10 cellular contexts compared by ENCODE assay signal in genomic region chr6:168007592-168008338, GRCh38. TPM values are rescaled to one million over a fixed set of nuclear protein-coding genes. Genes with fewer than 3 reads are reported as not detected.
DNase-seq lines count a peak whose midpoint lies in the region; ATAC-seq and TF ChIP-seq lines count a peak whose summit lies in the region.
"Had no signal": no experiment of that assay in that cellular context is flagged by ENCODE, and none has a peak within 500 bp of the region (broad histone marks: within the 10 kb centered on the region; RNA-seq: fewer than 3 reads in every experiment).

No MANE protein-coding gene starts in this region.

- H3K27me3 ChIP-seq in stomach (no peaks in the 10 kb centered on the region), dorsolateral prefrontal cortex (no peaks in the 10 kb centered on the region)
- no peaks in the 10 kb centered on the region for H3K27me3 ChIP-seq in CD4-positive, alpha-beta memory T cell (ENCODE audit: insufficient read depth, low read length)
- H3K27me3 ChIP-seq: ascending aorta had no signal

- H3K9me3 ChIP-seq in stomach, result peaks cover 4 to 27% (median 14%) of the 10 kb centered on the region in 4 donors
- no peaks in the 10 kb centered on the region for H3K9me3 ChIP-seq in CD4-positive, alpha-beta memory T cell (ENCODE audit: control insufficient read depth in 1 of 2, low read length in 2 of 2)

- peak; percentile 56 for DNase-seq in HS-27A (ENCODE audit: low read depth)
- peak; percentile 95 for DNase-seq in SW480 (ENCODE audit: low spot score)
- peak; percentile 60 for DNase-seq in glomerular endothelial cell (ENCODE audit: extremely low read depth, low read depth, low spot score)
- peak; percentile 59 for DNase-seq in stomach
- DNase-seq in CD4-positive, alpha-beta memory T cell, result no peak
- no peak for DNase-seq in dorsolateral prefrontal cortex

- intact Hi-C loops in stomach (cut with DNase I; ENCODE audit: low total_unique reads), result no loop called here
- intact Hi-C loops in CD4-positive, alpha-beta memory T cell (cut with micrococcal nuclease), result no loop called here
- intact Hi-C loops in dorsolateral prefrontal cortex (cut with DNase I), result no loop called here

- CTCF ChIA-PET in CD4-positive, alpha-beta memory T cell (lab: Charles Lee; ENCODE audit: partially characterized antibody), result no interaction called here

- H3K36me3 ChIP-seq in stomach, result no peaks in the 10 kb centered on the region
- no peaks in the 10 kb centered on the region for H3K36me3 ChIP-seq in CD4-positive, alpha-beta memory T cell (ENCODE audit: insufficient read depth, low read length)
- H3K36me3 ChIP-seq: ascending aorta had no signal

- peaks cover 0 to 40% (median 30%) of the 10 kb centered on the region in 8 donors for H3K9me3 Mint-ChIP-seq in CD4-positive, alpha-beta memory T cell

- no peak overlapping the region for H3K27ac Mint-ChIP-seq in CD4-positive, alpha-beta memory T cell
- H3K27ac Mint-ChIP-seq: T-helper 1 cell treated with Interleukin-12 subunit alpha and Interleukin-12 subunit beta and Interleukin-4 antibody, amounts not matched to agents 30 μg/mL and 1 μg/mL, for 36 hours had no signal

- TF ChIP-seq EP300 in stomach (IDR thresholded peaks at IDR 0.05), result no peak

- POLR2A ChIA-PET in CD4-positive, alpha-beta memory T cell (lab: Charles Lee; ENCODE audit: partially characterized antibody), result no interaction called here

- 19 to 34% (median 29%) methylated on average over 3 of the region's 3 CpGs for WGBS in stomach, 5 donors

- H3K4me3 Mint-ChIP-seq in CD4-positive, alpha-beta memory T cell, result no peak overlapping the region
- H3K4me3 Mint-ChIP-seq: T-helper 1 cell treated with Interleukin-12 subunit alpha and Interleukin-12 subunit beta and Interleukin-4 antibody, amounts not matched to agents 30 μg/mL and 1 μg/mL, for 36 hours had no signal

- H3K27ac ChIP-seq in stomach, result peak overlapping the region in 1 of 5 donors; percentile 48
- H3K27ac ChIP-seq in CD4-positive, alpha-beta memory T cell (ENCODE audit: low read depth, low read length), result no peak overlapping the region
- H3K27ac ChIP-seq in dorsolateral prefrontal cortex, result no peak overlapping the region
- H3K27ac ChIP-seq: ascending aorta had no signal

- no peaks in the 10 kb centered on the region for H3K4me1 Mint-ChIP-seq in CD4-positive, alpha-beta memory T cell

- H3K27me3 Mint-ChIP-seq in CD4-positive, alpha-beta memory T cell, result no peaks in the 10 kb centered on the region

- TF ChIP-seq POLR2A in stomach (IDR thresholded peaks at IDR 0.05), result no peak

- peaks cover 0 to 4% of the 10 kb centered on the region in 2 donors for H3K36me3 Mint-ChIP-seq in CD4-positive, alpha-beta memory T cell

- H3K4me3 ChIP-seq in stomach (no peak overlapping the region), dorsolateral prefrontal cortex (no peak overlapping the region)
- H3K4me3 ChIP-seq in CD4-positive, alpha-beta memory T cell (ENCODE audit: low read length in 2 of 2), result no peak overlapping the region
- H3K4me3 ChIP-seq: ascending aorta had no signal

- no peak for TF ChIP-seq CTCF in stomach (IDR thresholded peaks at IDR 0.05)
- TF ChIP-seq CTCF in dorsolateral prefrontal cortex (IDR thresholded peaks at IDR 0.05 in 54 of 56, conservative IDR thresholded peaks at IDR 0.05 in 2 of 56; ENCODE audit: low read depth in 1 of 56, partially characterized antibody in 56 of 56), result no peak

- ATAC-seq in HG02870 (IDR thresholded peaks at IDR 0.05; ENCODE audit: unreplicated experiment) (no peak), HG02610 (IDR thresholded peaks at IDR 0.05; ENCODE audit: unreplicated experiment) (no peak)

- H3K4me1 ChIP-seq in stomach, result peaks cover 0 to 5% (median 4%) of the 10 kb centered on the region in 4 donors
- no peaks in the 10 kb centered on the region for H3K4me1 ChIP-seq in CD4-positive, alpha-beta memory T cell (ENCODE audit: insufficient read depth, low read length)
- H3K4me1 ChIP-seq: ascending aorta had no signal

RNA-seq across cellular contexts. Expression of gene KIF25, which starts 10.3 kb away (rescaled TPM):
- total RNA-seq in glomerular endothelial cell (not detected in 2 replicates), stomach (under 1 TPM in 1 of 5 donors, not detected in 4; 0.37 TPM), dorsolateral prefrontal cortex (10 to 100 TPM in 4 of 120 experiments, 1 to 10 TPM in 88, under 1 TPM in 24, not detected in 4; 0.30 to 16.3 (median 2.4) TPM)
- under 1 TPM in 2 of 3 donors, not detected in 1; 0.31 to 0.33 TPM for polyA plus RNA-seq in stomach
- not detected for total RNA-seq in CD4-positive, alpha-beta memory T cell
- polyA plus RNA-seq in CD4-positive, alpha-beta memory T cell, result not detected
- total RNA-seq: ascending aorta had no signal

Comparison
In these comparisons a context has a peak if more than half of its experiments do, and no peak if none do; other contexts are left out.
1. DNase-seq: peak in HS-27A (single experiment), SW480 (single experiment), glomerular endothelial cell (single experiment) and stomach (single experiment); none in CD4-positive, alpha-beta memory T cell (0 of 5) and dorsolateral prefrontal cortex (0 of 10).